Comparison of ENCODE assay signal across 1 cellular context in the genomic region with DNA sequence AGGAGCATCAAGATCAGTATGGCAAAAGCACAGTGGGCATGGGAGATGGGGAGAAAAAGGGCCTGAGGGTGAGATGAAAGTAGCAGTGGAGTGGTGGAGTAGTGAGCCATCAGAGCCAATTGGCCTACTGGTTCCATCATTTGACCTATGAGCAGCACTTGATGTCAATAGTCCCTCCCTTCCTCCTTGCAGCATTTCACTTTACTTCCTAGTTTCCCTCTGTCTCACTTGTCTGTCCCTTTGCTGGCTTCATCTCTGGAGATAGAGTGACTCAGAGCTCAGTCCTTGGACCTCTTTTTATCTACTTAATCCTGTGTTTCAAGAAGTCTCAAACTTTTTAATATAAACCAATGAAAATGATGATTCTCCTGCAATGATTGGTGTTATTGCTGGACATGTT.
A peak's percentile ranks its signal among the peaks of the same experiment; 100 is the strongest.
TF ChIP-seq lines count a peak whose summit lies in the region.

No MANE protein-coding gene starts in this region.

TF ChIP-seq in K562, 482 proteins besides CTCF, POLR2A, EP300 and RAD21 (continued from another document and continues in another):
- TF ChIP-seq, protein P1, sequence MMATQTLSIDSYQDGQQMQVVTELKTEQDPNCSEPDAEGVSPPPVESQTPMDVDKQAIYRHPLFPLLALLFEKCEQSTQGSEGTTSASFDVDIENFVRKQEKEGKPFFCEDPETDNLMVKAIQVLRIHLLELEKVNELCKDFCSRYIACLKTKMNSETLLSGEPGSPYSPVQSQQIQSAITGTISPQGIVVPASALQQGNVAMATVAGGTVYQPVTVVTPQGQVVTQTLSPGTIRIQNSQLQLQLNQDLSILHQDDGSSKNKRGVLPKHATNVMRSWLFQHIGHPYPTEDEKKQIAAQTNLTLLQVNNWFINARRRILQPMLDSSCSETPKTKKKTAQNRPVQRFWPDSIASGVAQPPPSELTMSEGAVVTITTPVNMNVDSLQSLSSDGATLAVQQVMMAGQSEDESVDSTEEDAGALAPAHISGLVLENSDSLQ (IDR thresholded peaks at IDR 0.05): 0 out of 2 replicates have a peak, but pooled peaks have one; percentile 30
- TF ChIP-seq, protein P2, sequence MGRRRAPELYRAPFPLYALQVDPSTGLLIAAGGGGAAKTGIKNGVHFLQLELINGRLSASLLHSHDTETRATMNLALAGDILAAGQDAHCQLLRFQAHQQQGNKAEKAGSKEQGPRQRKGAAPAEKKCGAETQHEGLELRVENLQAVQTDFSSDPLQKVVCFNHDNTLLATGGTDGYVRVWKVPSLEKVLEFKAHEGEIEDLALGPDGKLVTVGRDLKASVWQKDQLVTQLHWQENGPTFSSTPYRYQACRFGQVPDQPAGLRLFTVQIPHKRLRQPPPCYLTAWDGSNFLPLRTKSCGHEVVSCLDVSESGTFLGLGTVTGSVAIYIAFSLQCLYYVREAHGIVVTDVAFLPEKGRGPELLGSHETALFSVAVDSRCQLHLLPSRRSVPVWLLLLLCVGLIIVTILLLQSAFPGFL (CRISPR knock-in tag; IDR thresholded peaks at IDR 0.05): no peak
- TF ChIP-seq NR2C2 (CRISPR knock-in tag; IDR thresholded peaks at IDR 0.05) (no peak), NR2C2 (tag; IDR thresholded peaks at IDR 0.05) (no peak), TAF9B (IDR thresholded peaks at IDR 0.05; ENCODE audit: partially characterized antibody) (no peak), BHLHE40 (IDR thresholded peaks at IDR 0.05; ENCODE audit: low read length) (no peak), ZFX (CRISPR knock-in tag; IDR thresholded peaks at IDR 0.05) (no peak), FOXA1 (IDR thresholded peaks at IDR 0.05; ENCODE audit: borderline replicate concordance) (no peak), RCOR1 (IDR thresholded peaks at IDR 0.05; ENCODE audit: borderline replicate concordance in 1 of 2, low read depth in 2 of 2, low read length in 2 of 2) (0 out of 4 replicates have a peak, but pooled peaks of 1 of the 2 experiments have one; percentile 29), NCOA4 (IDR thresholded peaks at IDR 0.05; ENCODE audit: partially characterized antibody) (no peak), ZNF507 (tag; conservative IDR thresholded peaks at IDR 0.05) (no peak), ELF4 (CRISPR knock-in tag; IDR thresholded peaks at IDR 0.05) (0 out of 2 replicates have a peak, but pooled peaks have one; percentile 43), ZBTB17 (CRISPR knock-in tag; IDR thresholded peaks at IDR 0.05) (no peak), ETV6 (IDR thresholded peaks at IDR 0.05; ENCODE audit: borderline replicate concordance in 1 of 2, low read depth in 2 of 2, low read length in 1 of 2) (no peak), ETV6 (CRISPR knock-in tag; IDR thresholded peaks at IDR 0.05; ENCODE audit: borderline replicate concordance) (no peak), ZFPM2 (CRISPR knock-in tag; IDR thresholded peaks at IDR 0.05) (no peak), SAFB (IDR thresholded peaks at IDR 0.05; ENCODE audit: borderline replicate concordance, low read depth, low read length) (no peak), BRCA1 (IDR thresholded peaks at IDR 0.05) (no peak), BRCA1 (CRISPR knock-in tag; IDR thresholded peaks at IDR 0.05) (no peak), KHSRP (IDR thresholded peaks at IDR 0.05) (no peak), ELF1 (tag; IDR thresholded peaks at IDR 0.05) (peak; percentile 47; the same call in 1 of the 2 replicates), ZKSCAN3 (CRISPR knock-in tag; IDR thresholded peaks at IDR 0.05) (no peak)
- TF ChIP-seq, protein P3, sequence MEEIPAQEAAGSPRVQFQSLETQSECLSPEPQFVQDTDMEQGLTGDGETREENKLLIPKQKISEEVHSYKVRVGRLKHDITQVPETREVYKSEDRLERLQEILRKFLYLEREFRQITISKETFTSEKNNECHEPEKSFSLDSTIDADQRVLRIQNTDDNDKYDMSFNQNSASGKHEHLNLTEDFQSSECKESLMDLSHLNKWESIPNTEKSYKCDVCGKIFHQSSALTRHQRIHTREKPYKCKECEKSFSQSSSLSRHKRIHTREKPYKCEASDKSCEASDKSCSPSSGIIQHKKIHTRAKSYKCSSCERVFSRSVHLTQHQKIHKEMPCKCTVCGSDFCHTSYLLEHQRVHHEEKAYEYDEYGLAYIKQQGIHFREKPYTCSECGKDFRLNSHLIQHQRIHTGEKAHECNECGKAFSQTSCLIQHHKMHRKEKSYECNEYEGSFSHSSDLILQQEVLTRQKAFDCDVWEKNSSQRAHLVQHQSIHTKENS (CRISPR knock-in tag; IDR thresholded peaks at IDR 0.05): no peak
- TF ChIP-seq, protein P4, sequence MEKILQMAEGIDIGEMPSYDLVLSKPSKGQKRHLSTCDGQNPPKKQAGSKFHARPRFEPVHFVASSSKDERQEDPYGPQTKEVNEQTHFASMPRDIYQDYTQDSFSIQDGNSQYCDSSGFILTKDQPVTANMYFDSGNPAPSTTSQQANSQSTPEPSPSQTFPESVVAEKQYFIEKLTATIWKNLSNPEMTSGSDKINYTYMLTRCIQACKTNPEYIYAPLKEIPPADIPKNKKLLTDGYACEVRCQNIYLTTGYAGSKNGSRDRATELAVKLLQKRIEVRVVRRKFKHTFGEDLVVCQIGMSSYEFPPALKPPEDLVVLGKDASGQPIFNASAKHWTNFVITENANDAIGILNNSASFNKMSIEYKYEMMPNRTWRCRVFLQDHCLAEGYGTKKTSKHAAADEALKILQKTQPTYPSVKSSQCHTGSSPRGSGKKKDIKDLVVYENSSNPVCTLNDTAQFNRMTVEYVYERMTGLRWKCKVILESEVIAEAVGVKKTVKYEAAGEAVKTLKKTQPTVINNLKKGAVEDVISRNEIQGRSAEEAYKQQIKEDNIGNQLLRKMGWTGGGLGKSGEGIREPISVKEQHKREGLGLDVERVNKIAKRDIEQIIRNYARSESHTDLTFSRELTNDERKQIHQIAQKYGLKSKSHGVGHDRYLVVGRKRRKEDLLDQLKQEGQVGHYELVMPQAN (IDR thresholded peaks at IDR 0.05; ENCODE audit: borderline replicate concordance): no peak
- TF ChIP-seq, protein P5, sequence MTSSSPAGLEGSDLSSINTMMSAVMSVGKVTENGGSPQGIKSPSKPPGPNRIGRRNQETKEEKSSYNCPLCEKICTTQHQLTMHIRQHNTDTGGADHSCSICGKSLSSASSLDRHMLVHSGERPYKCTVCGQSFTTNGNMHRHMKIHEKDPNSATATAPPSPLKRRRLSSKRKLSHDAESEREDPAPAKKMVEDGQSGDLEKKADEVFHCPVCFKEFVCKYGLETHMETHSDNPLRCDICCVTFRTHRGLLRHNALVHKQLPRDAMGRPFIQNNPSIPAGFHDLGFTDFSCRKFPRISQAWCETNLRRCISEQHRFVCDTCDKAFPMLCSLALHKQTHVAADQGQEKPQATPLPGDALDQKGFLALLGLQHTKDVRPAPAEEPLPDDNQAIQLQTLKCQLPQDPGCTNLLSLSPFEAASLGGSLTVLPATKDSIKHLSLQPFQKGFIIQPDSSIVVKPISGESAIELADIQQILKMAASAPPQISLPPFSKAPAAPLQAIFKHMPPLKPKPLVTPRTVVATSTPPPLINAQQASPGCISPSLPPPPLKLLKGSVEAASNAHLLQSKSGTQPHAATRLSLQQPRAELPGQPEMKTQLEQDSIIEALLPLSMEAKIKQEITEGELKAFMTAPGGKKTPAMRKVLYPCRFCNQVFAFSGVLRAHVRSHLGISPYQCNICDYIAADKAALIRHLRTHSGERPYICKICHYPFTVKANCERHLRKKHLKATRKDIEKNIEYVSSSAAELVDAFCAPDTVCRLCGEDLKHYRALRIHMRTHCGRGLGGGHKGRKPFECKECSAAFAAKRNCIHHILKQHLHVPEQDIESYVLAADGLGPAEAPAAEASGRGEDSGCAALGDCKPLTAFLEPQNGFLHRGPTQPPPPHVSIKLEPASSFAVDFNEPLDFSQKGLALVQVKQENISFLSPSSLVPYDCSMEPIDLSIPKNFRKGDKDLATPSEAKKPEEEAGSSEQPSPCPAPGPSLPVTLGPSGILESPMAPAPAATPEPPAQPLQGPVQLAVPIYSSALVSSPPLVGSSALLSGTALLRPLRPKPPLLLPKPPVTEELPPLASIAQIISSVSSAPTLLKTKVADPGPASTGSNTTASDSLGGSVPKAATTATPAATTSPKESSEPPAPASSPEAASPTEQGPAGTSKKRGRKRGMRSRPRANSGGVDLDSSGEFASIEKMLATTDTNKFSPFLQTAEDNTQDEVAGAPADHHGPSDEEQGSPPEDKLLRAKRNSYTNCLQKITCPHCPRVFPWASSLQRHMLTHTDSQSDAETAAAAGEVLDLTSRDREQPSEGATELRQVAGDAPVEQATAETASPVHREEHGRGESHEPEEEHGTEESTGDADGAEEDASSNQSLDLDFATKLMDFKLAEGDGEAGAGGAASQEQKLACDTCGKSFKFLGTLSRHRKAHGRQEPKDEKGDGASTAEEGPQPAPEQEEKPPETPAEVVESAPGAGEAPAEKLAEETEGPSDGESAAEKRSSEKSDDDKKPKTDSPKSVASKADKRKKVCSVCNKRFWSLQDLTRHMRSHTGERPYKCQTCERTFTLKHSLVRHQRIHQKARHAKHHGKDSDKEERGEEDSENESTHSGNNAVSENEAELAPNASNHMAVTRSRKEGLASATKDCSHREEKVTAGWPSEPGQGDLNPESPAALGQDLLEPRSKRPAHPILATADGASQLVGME (CRISPR knock-in tag; IDR thresholded peaks at IDR 0.05): 0 out of 2 replicates have a peak, but pooled peaks have one; percentile 21
- TF ChIP-seq, protein P6, sequence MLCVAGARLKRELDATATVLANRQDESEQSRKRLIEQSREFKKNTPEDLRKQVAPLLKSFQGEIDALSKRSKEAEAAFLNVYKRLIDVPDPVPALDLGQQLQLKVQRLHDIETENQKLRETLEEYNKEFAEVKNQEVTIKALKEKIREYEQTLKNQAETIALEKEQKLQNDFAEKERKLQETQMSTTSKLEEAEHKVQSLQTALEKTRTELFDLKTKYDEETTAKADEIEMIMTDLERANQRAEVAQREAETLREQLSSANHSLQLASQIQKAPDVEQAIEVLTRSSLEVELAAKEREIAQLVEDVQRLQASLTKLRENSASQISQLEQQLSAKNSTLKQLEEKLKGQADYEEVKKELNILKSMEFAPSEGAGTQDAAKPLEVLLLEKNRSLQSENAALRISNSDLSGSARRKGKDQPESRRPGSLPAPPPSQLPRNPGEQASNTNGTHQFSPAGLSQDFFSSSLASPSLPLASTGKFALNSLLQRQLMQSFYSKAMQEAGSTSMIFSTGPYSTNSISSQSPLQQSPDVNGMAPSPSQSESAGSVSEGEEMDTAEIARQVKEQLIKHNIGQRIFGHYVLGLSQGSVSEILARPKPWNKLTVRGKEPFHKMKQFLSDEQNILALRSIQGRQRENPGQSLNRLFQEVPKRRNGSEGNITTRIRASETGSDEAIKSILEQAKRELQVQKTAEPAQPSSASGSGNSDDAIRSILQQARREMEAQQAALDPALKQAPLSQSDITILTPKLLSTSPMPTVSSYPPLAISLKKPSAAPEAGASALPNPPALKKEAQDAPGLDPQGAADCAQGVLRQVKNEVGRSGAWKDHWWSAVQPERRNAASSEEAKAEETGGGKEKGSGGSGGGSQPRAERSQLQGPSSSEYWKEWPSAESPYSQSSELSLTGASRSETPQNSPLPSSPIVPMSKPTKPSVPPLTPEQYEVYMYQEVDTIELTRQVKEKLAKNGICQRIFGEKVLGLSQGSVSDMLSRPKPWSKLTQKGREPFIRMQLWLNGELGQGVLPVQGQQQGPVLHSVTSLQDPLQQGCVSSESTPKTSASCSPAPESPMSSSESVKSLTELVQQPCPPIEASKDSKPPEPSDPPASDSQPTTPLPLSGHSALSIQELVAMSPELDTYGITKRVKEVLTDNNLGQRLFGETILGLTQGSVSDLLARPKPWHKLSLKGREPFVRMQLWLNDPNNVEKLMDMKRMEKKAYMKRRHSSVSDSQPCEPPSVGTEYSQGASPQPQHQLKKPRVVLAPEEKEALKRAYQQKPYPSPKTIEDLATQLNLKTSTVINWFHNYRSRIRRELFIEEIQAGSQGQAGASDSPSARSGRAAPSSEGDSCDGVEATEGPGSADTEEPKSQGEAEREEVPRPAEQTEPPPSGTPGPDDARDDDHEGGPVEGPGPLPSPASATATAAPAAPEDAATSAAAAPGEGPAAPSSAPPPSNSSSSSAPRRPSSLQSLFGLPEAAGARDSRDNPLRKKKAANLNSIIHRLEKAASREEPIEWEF (CRISPR knock-in tag; IDR thresholded peaks at IDR 0.05): no peak
- TF ChIP-seq, protein P7, sequence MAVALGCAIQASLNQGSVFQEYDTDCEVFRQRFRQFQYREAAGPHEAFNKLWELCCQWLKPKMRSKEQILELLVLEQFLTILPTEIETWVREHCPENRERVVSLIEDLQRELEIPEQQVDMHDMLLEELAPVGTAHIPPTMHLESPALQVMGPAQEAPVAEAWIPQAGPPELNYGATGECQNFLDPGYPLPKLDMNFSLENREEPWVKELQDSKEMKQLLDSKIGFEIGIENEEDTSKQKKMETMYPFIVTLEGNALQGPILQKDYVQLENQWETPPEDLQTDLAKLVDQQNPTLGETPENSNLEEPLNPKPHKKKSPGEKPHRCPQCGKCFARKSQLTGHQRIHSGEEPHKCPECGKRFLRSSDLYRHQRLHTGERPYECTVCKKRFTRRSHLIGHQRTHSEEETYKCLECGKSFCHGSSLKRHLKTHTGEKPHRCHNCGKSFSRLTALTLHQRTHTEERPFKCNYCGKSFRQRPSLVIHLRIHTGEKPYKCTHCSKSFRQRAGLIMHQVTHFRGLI (CRISPR knock-in tag; IDR thresholded peaks at IDR 0.05): no peak
- TF ChIP-seq, protein P8, sequence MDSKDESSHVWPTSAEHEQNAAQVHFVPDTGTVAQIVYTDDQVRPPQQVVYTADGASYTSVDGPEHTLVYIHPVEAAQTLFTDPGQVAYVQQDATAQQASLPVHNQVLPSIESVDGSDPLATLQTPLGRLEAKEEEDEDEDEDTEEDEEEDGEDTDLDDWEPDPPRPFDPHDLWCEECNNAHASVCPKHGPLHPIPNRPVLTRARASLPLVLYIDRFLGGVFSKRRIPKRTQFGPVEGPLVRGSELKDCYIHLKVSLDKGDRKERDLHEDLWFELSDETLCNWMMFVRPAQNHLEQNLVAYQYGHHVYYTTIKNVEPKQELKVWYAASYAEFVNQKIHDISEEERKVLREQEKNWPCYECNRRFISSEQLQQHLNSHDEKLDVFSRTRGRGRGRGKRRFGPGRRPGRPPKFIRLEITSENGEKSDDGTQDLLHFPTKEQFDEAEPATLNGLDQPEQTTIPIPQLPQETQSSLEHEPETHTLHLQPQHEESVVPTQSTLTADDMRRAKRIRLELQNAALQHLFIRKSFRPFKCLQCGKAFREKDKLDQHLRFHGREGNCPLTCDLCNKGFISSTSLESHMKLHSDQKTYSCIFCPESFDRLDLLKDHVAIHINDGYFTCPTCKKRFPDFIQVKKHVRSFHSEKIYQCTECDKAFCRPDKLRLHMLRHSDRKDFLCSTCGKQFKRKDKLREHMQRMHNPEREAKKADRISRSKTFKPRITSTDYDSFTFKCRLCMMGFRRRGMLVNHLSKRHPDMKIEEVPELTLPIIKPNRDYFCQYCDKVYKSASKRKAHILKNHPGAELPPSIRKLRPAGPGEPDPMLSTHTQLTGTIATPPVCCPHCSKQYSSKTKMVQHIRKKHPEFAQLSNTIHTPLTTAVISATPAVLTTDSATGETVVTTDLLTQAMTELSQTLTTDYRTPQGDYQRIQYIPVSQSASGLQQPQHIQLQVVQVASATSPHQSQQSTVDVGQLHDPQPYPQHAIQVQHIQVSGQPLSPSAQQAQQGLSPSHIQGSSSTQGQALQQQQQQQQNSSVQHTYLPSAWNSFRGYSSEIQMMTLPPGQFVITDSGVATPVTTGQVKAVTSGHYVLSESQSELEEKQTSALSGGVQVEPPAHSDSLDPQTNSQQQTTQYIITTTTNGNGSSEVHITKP (IDR thresholded peaks at IDR 0.05; ENCODE audit: partially characterized antibody): no peak
- TF ChIP-seq, protein P9, sequence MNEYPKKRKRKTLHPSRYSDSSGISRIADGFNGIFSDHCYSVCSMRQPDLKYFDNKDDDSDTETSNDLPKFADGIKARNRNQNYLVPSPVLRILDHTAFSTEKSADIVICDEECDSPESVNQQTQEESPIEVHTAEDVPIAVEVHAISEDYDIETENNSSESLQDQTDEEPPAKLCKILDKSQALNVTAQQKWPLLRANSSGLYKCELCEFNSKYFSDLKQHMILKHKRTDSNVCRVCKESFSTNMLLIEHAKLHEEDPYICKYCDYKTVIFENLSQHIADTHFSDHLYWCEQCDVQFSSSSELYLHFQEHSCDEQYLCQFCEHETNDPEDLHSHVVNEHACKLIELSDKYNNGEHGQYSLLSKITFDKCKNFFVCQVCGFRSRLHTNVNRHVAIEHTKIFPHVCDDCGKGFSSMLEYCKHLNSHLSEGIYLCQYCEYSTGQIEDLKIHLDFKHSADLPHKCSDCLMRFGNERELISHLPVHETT (CRISPR knock-in tag; conservative IDR thresholded peaks at IDR 0.05 in 1 of 2, IDR thresholded peaks at IDR 0.05 in 1 of 2): no peak
